ENCODE assay signal across 21 cellular contexts in genomic region chrX:17774053-17774452, GRCh38.
"Had no signal": no experiment of that assay in that cellular context is flagged by ENCODE, and none has a peak within 500 bp of the region (broad histone marks: within the 10 kb centered on the region; RNA-seq: fewer than 3 reads in every experiment).

No MANE protein-coding gene starts in this region.

- ATAC-seq: effector memory CD8-positive, alpha-beta T cell; gastrocnemius medialis; heart right ventricle; left cardiac atrium; left lung; left ventricle myocardium superior; lower lobe of right lung; mucosa of descending colon had no signal

- H3K27ac ChIP-seq: colonic mucosa, esophagus squamous epithelium, gastrocnemius medialis, heart right ventricle, left lung, lower lobe of right lung had no signal

- H3K4me1 ChIP-seq: colonic mucosa, esophagus squamous epithelium, gastrocnemius medialis, heart right ventricle, left lung, lower lobe of right lung had no signal

- H3K36me3 ChIP-seq: colonic mucosa, esophagus squamous epithelium, gastrocnemius medialis, heart right ventricle, left lung, lower lobe of right lung had no signal

- DNase-seq: colonic mucosa; cortex of kidney; effector CD8-positive, alpha-beta T cell; effector memory CD8-positive, alpha-beta T cell; endodermal cell; esophagus squamous epithelium; foreskin fibroblast; foreskin melanocyte; gastrocnemius medialis; glutamatergic neuron; head of caudate nucleus; heart right ventricle; hippocampal formation; left cardiac atrium; left lung; left ventricle myocardium superior; lower lobe of right lung; mesenchymal stem cell; mucosa of descending colon had no signal

- H3K27me3 ChIP-seq: colonic mucosa, esophagus squamous epithelium, left lung had no signal

- H3K4me3 ChIP-seq: colonic mucosa, esophagus squamous epithelium, gastrocnemius medialis, heart right ventricle, left lung, lower lobe of right lung, mucosa of descending colon had no signal

- FAIRE-seq: endometrium, islet of Langerhans had no signal

- H3K9me3 ChIP-seq: colonic mucosa, esophagus squamous epithelium, gastrocnemius medialis, heart right ventricle, left lung, lower lobe of right lung, mucosa of descending colon had no signal
